In the genomic region with DNA sequence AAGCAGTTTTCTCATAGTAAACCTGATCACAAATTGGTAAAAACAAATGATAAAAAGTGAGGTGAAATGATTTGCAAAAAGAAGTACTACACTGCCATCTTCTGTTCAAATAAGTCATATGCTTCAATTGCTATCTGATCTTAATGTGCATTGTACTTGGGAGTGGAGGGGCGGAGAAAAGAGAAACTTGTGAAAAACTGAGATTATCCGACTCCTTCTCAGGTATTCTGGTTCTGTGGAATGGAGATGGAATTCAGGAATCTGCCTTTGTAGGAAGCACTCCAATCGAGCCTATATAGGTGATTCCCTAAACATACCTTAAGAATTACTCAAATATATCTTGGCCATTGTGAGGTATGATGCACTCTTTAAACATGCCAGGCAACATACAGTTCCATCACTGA, we compare ENCODE assay signal across 10 cellular contexts.
DNase-seq lines count a peak whose midpoint lies in the region; FAIRE-seq and TF ChIP-seq lines count a peak whose summit lies in the region.
"Had no signal": no experiment of that assay in that cellular context is flagged by ENCODE, and none has a peak within 500 bp of the region (broad histone marks: within the 10 kb centered on the region; RNA-seq: fewer than 3 reads in every experiment).

No MANE protein-coding gene starts in this region.

- no peak overlapping the region for H3K9ac ChIP-seq in KMS-11

- no peaks in the 10 kb centered on the region for H3K79me2 ChIP-seq in KMS-11 (ENCODE audit: insufficient read depth, low read depth)

- H3K27me3 Mint-ChIP-seq in activated CD4-positive, alpha-beta memory T cell treated with anti-CD3 and anti-CD28 coated beads for 36 hours = peaks cover 1% of the 10 kb centered on the region
- no peaks in the 10 kb centered on the region for H3K27me3 Mint-ChIP-seq in activated CD4-positive, alpha-beta T cell treated with anti-CD3 and anti-CD28 coated beads, Interleukin-2, amount 10 ng/mL, durations not matched to agents 24 days and 14 days

- no peak overlapping the region for H2AFZ ChIP-seq in KMS-11 (ENCODE audit: low read depth)

- no peaks in the 10 kb centered on the region for H3K4me1 Mint-ChIP-seq in activated CD4-positive, alpha-beta memory T cell treated with anti-CD3 and anti-CD28 coated beads for 36 hours (ENCODE audit: low read depth)
- no peaks in the 10 kb centered on the region for H3K4me1 Mint-ChIP-seq in activated CD4-positive, alpha-beta T cell treated with anti-CD3 and anti-CD28 coated beads, Interleukin-2, amount 10 ng/mL, durations not matched to agents 24 days and 14 days

- CTCF ChIA-PET in activated CD4-positive, alpha-beta memory T cell treated with anti-CD3 and anti-CD28 coated beads for 36 hours (lab: Charles Lee) = no interaction called here

- no peak overlapping the region for H3K4me2 ChIP-seq in KMS-11

- DNase-seq in BE2C (no peak), GM20000 (ENCODE audit: low spot score) (peak; percentile 14), SK-MEL-5 (ENCODE audit: low read depth, low spot score) (peak; percentile 70), 8988T (no peak)
- DNase-seq in activated CD4-positive, alpha-beta memory T cell treated with anti-CD3 and anti-CD28 coated beads for 36 hours = no peak
- no peak for DNase-seq in activated CD4-positive, alpha-beta T cell treated with anti-CD3 and anti-CD28 coated beads, Interleukin-2, amount 10 ng/mL, durations not matched to agents 24 days and 14 days

- H3K4me3 Mint-ChIP-seq in activated CD4-positive, alpha-beta memory T cell treated with anti-CD3 and anti-CD28 coated beads for 36 hours = no peak overlapping the region
- no peak overlapping the region for H3K4me3 Mint-ChIP-seq in activated CD4-positive, alpha-beta T cell treated with anti-CD3 and anti-CD28 coated beads, Interleukin-2, amount 10 ng/mL, durations not matched to agents 24 days and 14 days

- no peaks in the 10 kb centered on the region for H4K20me1 ChIP-seq in KMS-11 (ENCODE audit: insufficient read depth)

- H3K36me3 ChIP-seq in BE2C (no peaks in the 10 kb centered on the region), KMS-11 (ENCODE audit: insufficient read depth) (no peaks in the 10 kb centered on the region)

- in situ Hi-C loops in SK-MEL-5 (cut with HindIII; ENCODE audit: low pct_unique_long_range_greater_than_20kb, low sequenced_read_pairs) = no loop called here

- no peaks in the 10 kb centered on the region for H3K36me3 Mint-ChIP-seq in activated CD4-positive, alpha-beta memory T cell treated with anti-CD3 and anti-CD28 coated beads for 36 hours
- H3K36me3 Mint-ChIP-seq in activated CD4-positive, alpha-beta T cell treated with anti-CD3 and anti-CD28 coated beads, Interleukin-2, amount 10 ng/mL, durations not matched to agents 24 days and 14 days (ENCODE audit: low read depth) = no peaks in the 10 kb centered on the region

- FAIRE-seq in islet of Langerhans (lab: Jason Lieb, UNC) = peak; percentile 90
- FAIRE-seq: frontal cortex had no signal

- intact Hi-C loops in activated CD4-positive, alpha-beta memory T cell treated with anti-CD3 and anti-CD28 coated beads for 36 hours (cut with micrococcal nuclease) = no loop called here
- intact Hi-C loops in activated CD4-positive, alpha-beta T cell treated with anti-CD3 and anti-CD28 coated beads, Interleukin-2, amount 10 ng/mL, durations not matched to agents 24 days and 14 days (cut with micrococcal nuclease) = no loop called here

- H3K27ac ChIP-seq in KMS-11 = no peak overlapping the region
- H3K27ac ChIP-seq: HL-60 had no signal

- POLR2A ChIA-PET in activated CD4-positive, alpha-beta memory T cell treated with anti-CD3 and anti-CD28 coated beads for 36 hours (lab: Charles Lee) = no interaction called here

- peaks cover 2% of the 10 kb centered on the region for H3K9me3 Mint-ChIP-seq in activated CD4-positive, alpha-beta memory T cell treated with anti-CD3 and anti-CD28 coated beads for 36 hours
- no peaks in the 10 kb centered on the region for H3K9me3 Mint-ChIP-seq in activated CD4-positive, alpha-beta T cell treated with anti-CD3 and anti-CD28 coated beads, Interleukin-2, amount 10 ng/mL, durations not matched to agents 24 days and 14 days

- H3K9me3 ChIP-seq in BE2C = no peaks in the 10 kb centered on the region

- H3K27me3 ChIP-seq in BE2C (no peaks in the 10 kb centered on the region), KMS-11 (ENCODE audit: insufficient read depth, low read depth) (no peaks in the 10 kb centered on the region)

- H3K4me1 ChIP-seq in BE2C (no peaks in the 10 kb centered on the region), KMS-11 (ENCODE audit: low read depth, poor library complexity, severe bottlenecking) (no peaks in the 10 kb centered on the region)

- no peak overlapping the region for H3K27ac Mint-ChIP-seq in activated CD4-positive, alpha-beta memory T cell treated with anti-CD3 and anti-CD28 coated beads for 36 hours
- no peak overlapping the region for H3K27ac Mint-ChIP-seq in activated CD4-positive, alpha-beta T cell treated with anti-CD3 and anti-CD28 coated beads, Interleukin-2, amount 10 ng/mL, durations not matched to agents 24 days and 14 days

- TF ChIP-seq CTCF in BE2C (IDR thresholded peaks at IDR 0.05; ENCODE audit: low read depth, low read length) (peak; percentile 33), GM20000 (IDR thresholded peaks at IDR 0.05; ENCODE audit: extremely low read depth, missing control alignments) (peak; percentile 36), KMS-11 (conservative IDR thresholded peaks at IDR 0.05; ENCODE audit: low read depth, low read length) (peak; percentile 53)

- H3K4me3 ChIP-seq in BE2C (ENCODE audit: low read depth, low read length) = no peak overlapping the region
- H3K4me3 ChIP-seq in KMS-11 (IDR thresholded peaks at IDR 0.05; ENCODE audit: insufficient read depth, low read depth, low read length) = no peak overlapping the region

Comparison
In these comparisons a context has a peak if more than half of its experiments do, and no peak if none do; other contexts are left out.
1. DNase-seq: peak in GM20000 (single experiment) and SK-MEL-5 (single experiment); none in BE2C (single experiment), 8988T (single experiment), activated CD4-positive, alpha-beta memory T cell treated with anti-CD3 and anti-CD28 coated beads for 36 hours (single experiment) and activated CD4-positive, alpha-beta T cell treated with anti-CD3 and anti-CD28 coated beads, Interleukin-2, amount 10 ng/mL, durations not matched to agents 24 days and 14 days (single experiment).
2. Peak in every context shown above with its lines, with median percentiles within 50 percentile points of each other: CTCF ChIP-seq.